Comparison of ENCODE assay signal across 8 cellular contexts in the genomic region with DNA sequence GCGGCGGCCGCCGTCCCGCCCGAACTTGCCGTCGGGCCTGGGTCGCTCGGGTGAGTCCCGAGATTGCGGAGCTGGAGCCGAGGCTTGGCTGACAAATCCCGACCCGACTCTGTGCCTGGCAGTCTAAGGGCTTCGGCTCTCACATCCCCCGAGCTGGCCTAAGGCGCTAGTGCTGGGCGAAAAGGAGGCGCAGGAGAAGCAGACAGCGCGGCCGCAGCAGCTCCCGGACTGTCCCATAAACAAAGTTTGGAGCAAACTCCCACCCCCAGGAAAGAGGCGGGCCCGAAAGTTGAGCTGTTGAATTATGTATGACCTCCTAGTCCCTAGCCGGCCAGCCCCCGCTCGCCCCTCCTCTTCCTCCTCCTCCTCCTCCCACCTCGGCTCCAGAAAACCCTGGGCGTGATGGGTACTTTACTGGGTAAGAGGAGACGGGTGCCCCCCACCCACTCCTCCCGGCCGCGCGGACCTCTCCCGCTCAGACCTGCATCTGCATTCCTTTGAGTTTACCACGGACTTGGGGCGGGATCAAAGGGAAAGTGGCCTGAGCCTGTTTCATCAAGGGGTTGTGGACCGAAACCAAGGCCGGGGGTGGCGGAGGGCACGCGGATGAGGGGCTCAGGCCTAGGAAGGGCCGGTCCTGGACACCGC. TPM values are rescaled to one million over a fixed set of nuclear protein-coding genes. Genes with fewer than 3 reads are reported as not detected.
DNase-seq lines count a peak whose midpoint lies in the region; ATAC-seq and TF ChIP-seq lines count a peak whose summit lies in the region.

Gene WWTR1, minus strand, starts transcription at position 230 of the 648 bp plus-strand sequence. CDS start 719 bp downstream, outside the sequence.

- H3K36me3 ChIP-seq in neural cell (ENCODE audit: insufficient read depth, low read length) (no peaks in the 10 kb centered on the region), vagina (no peaks in the 10 kb centered on the region)

- H3K4me3 ChIP-seq in AG09309 (ENCODE audit: control insufficient read depth, low read depth, low read length): peak within 1 kb of the TSS; percentile 77
- H3K4me3 ChIP-seq in neural cell (ENCODE audit: low read length): peak within 1 kb of the TSS; percentile 60
- peak within 1 kb of the TSS; percentile 86 to 92 for H3K4me3 ChIP-seq in vagina

- TF ChIP-seq RAD21 in neural cell (conservative IDR thresholded peaks at IDR 0.05): no peak

- peaks cover 43% of the 10 kb centered on the region for H3K27me3 Mint-ChIP-seq in activated naive CD8-positive, alpha-beta T cell

- intact Hi-C loops in vagina (cut with DNase I): loop anchor here (5.0 kb wide), 2 partner anchors 81 to 126 kb away; no protein-coding TSS in a partner anchor

- no peak within 1 kb of the TSS for H2AFZ ChIP-seq in neural cell (ENCODE audit: low read depth, low read length)

- no peaks in the 10 kb centered on the region for H3K79me2 ChIP-seq in neural cell (replicated peaks; ENCODE audit: insufficient read depth, low read length)

- H3K27ac Mint-ChIP-seq in activated naive CD8-positive, alpha-beta T cell: no peak within 1 kb of the TSS

- H3K4me1 Mint-ChIP-seq in activated naive CD8-positive, alpha-beta T cell (ENCODE audit: low read depth): peaks cover 8% of the 10 kb centered on the region

- TF ChIP-seq EP300 in neural cell (conservative IDR thresholded peaks at IDR 0.05; ENCODE audit: poor library complexity, severe bottlenecking): no peak

- peak; percentile 88 to 93 for TF ChIP-seq POLR2A in vagina (IDR thresholded peaks at IDR 0.05)

- H3K9me2 ChIP-seq in neural cell (ENCODE audit: insufficient read depth, low read length): no peaks in the 10 kb centered on the region

- H3K27me3 ChIP-seq in neural cell (ENCODE audit: insufficient read depth, low read depth, low read length) (peaks cover 29% of the 10 kb centered on the region), vagina (no peaks in the 10 kb centered on the region)

- H3K9ac ChIP-seq in neural cell (ENCODE audit: low read length): no peak within 1 kb of the TSS

- peak; percentile 62 for ATAC-seq in GM18858 (IDR thresholded peaks at IDR 0.05; ENCODE audit: unreplicated experiment)
- peak; percentile 52 for ATAC-seq in HG02973 (IDR thresholded peaks at IDR 0.05; ENCODE audit: unreplicated experiment)

- TF ChIP-seq CTCF in AG09309 (IDR thresholded peaks at IDR 0.05; ENCODE audit: control insufficient read depth, insufficient read depth, low read depth, low read length, missing control alignments): no peak
- TF ChIP-seq CTCF in neural cell (IDR thresholded peaks at IDR 0.05; ENCODE audit: poor library complexity, severe bottlenecking): no peak
- peak in 1 of 3 experiments; percentile 19 for TF ChIP-seq CTCF in vagina (IDR thresholded peaks at IDR 0.05)

- no peaks in the 10 kb centered on the region for H3K9me3 ChIP-seq in neural cell (ENCODE audit: low read length)
- H3K9me3 ChIP-seq in vagina: no peaks in the 10 kb centered on the region

- peak within 1 kb of the TSS; percentile 76 for H3K4me3 Mint-ChIP-seq in activated naive CD8-positive, alpha-beta T cell

- H3F3A ChIP-seq in neural cell (ENCODE audit: insufficient read depth, low read length, poor library complexity, severe bottlenecking): no peaks in the 10 kb centered on the region

- H3K9me3 Mint-ChIP-seq in activated naive CD8-positive, alpha-beta T cell (ENCODE audit: low read depth): no peaks in the 10 kb centered on the region

- no peak within 1 kb of the TSS for H3K4me2 ChIP-seq in neural cell (ENCODE audit: low read length)

- DNase-seq in AG09309 (ENCODE audit: low read depth) (peak; percentile 77), NCI-H748 (lab: John Stamatoyannopoulos, UW; ENCODE audit: unreplicated experiment) (peak; percentile 62), germinal center (ENCODE audit: low spot score) (peak; percentile 44), vagina (ENCODE audit: extremely low spot score in 2 of 2) (peak in 1 of 2 donors; percentile 97)

- peaks cover 45% of the 10 kb centered on the region for H3K4me1 ChIP-seq in vagina

- no peaks in the 10 kb centered on the region for H3K36me3 Mint-ChIP-seq in activated naive CD8-positive, alpha-beta T cell

- no peaks in the 10 kb centered on the region for H4K20me1 ChIP-seq in neural cell (ENCODE audit: insufficient read depth)

- H3K27ac ChIP-seq in neural cell (ENCODE audit: low read length): no peak within 1 kb of the TSS
- H3K27ac ChIP-seq in vagina: peak within 1 kb of the TSS; percentile 99

TF ChIP-seq in neural cell, 6 proteins besides CTCF, POLR2A, EP300 and RAD21:
- TF ChIP-seq POLR2AphosphoS5 (IDR thresholded peaks at IDR 0.05): no peak
- TF ChIP-seq, protein P1, sequence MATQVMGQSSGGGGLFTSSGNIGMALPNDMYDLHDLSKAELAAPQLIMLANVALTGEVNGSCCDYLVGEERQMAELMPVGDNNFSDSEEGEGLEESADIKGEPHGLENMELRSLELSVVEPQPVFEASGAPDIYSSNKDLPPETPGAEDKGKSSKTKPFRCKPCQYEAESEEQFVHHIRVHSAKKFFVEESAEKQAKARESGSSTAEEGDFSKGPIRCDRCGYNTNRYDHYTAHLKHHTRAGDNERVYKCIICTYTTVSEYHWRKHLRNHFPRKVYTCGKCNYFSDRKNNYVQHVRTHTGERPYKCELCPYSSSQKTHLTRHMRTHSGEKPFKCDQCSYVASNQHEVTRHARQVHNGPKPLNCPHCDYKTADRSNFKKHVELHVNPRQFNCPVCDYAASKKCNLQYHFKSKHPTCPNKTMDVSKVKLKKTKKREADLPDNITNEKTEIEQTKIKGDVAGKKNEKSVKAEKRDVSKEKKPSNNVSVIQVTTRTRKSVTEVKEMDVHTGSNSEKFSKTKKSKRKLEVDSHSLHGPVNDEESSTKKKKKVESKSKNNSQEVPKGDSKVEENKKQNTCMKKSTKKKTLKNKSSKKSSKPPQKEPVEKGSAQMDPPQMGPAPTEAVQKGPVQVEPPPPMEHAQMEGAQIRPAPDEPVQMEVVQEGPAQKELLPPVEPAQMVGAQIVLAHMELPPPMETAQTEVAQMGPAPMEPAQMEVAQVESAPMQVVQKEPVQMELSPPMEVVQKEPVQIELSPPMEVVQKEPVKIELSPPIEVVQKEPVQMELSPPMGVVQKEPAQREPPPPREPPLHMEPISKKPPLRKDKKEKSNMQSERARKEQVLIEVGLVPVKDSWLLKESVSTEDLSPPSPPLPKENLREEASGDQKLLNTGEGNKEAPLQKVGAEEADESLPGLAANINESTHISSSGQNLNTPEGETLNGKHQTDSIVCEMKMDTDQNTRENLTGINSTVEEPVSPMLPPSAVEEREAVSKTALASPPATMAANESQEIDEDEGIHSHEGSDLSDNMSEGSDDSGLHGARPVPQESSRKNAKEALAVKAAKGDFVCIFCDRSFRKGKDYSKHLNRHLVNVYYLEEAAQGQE (IDR thresholded peaks at IDR 0.05; ENCODE audit: borderline replicate concordance): no peak
- no peak for TF ChIP-seq TAF1 (IDR thresholded peaks at IDR 0.05; ENCODE audit: low read depth)
- no peak for TF ChIP-seq EZH2 (IDR thresholded peaks at IDR 0.05; ENCODE audit: borderline replicate concordance, insufficient read depth, low read length, poor library complexity, severe bottlenecking)
- no peak for TF ChIP-seq SMC3 (conservative IDR thresholded peaks at IDR 0.05; ENCODE audit: poor library complexity)
- TF ChIP-seq MXI1 (conservative IDR thresholded peaks at IDR 0.05; ENCODE audit: poor library complexity, severe bottlenecking): no peak

RNA-seq across cellular contexts. Expression of gene WWTR1, which starts in this region (rescaled TPM):
- polyA plus RNA-seq in neural cell: 0.60 and 0.97 TPM in 2 replicates
- polyA minus RNA-seq in neural cell: 0.49 and 1.2 TPM in 2 replicates
- 181 TPM for total RNA-seq in vagina
